In genomic region chr2:218229851-218230250, GRCh38 we compare ENCODE assay signal across 8 cellular contexts. TPM values are rescaled to one million over a fixed set of nuclear protein-coding genes. Genes with fewer than 3 reads are reported as not detected.
DNase-seq lines count a peak whose midpoint lies in the region; ATAC-seq and TF ChIP-seq lines count a peak whose summit lies in the region.

No MANE protein-coding gene starts in this region.

- no peak overlapping the region for H3K18ac ChIP-seq in mesendoderm (ENCODE audit: low read length)

- no peaks in the 10 kb centered on the region for H3K9me3 ChIP-seq in left ventricle myocardium inferior (replicated peaks)
- H3K9me3 ChIP-seq in tibial nerve: no peaks in the 10 kb centered on the region

- H3K4me3 ChIP-seq in left ventricle myocardium inferior (no peak overlapping the region), tibial nerve (no peak overlapping the region), mesendoderm (ENCODE audit: low read length) (no peak overlapping the region)

- no peak overlapping the region for H3K56ac ChIP-seq in mesendoderm (ENCODE audit: low read length)

- H3K4ac ChIP-seq in mesendoderm (ENCODE audit: low read depth, low read length): no peak overlapping the region

- H4K5ac ChIP-seq in mesendoderm (ENCODE audit: low read length): no peak overlapping the region

- ATAC-seq in activated CD8-positive, alpha-beta memory T cell treated with anti-CD3 and anti-CD28 coated beads, Interleukin-2, amount 10 ng/mL, durations not matched to agents 7 days and 5 days: peak; percentile 57
- ATAC-seq in HG02610 (IDR thresholded peaks at IDR 0.05; ENCODE audit: unreplicated experiment): no peak

- no peak for TF ChIP-seq EP300 in tibial nerve (IDR thresholded peaks at IDR 0.05)

- H3K79me1 ChIP-seq in mesendoderm (ENCODE audit: low read length): peaks cover 10% of the 10 kb centered on the region

- intact Hi-C loops in activated CD4-positive, alpha-beta memory T cell treated with anti-CD3 and anti-CD28 coated beads for 36 hours (cut with micrococcal nuclease): loop anchor here (1.0 to 2.0 kb wide), 5 partner anchors 12 to 56 kb away; partner anchors contain the start of genes AAMP and PNKD
- intact Hi-C loops in left ventricle myocardium inferior (cut with micrococcal nuclease): loop anchor here (2.0 kb wide), 1 partner anchor 43 kb away; no protein-coding TSS in a partner anchor

- no peak overlapping the region for H2BK5ac ChIP-seq in mesendoderm (ENCODE audit: low read length)

- H3K23ac ChIP-seq in mesendoderm (ENCODE audit: low read length): no peak overlapping the region

- no peaks in the 10 kb centered on the region for H3K27me3 Mint-ChIP-seq in activated CD8-positive, alpha-beta memory T cell treated with anti-CD3 and anti-CD28 coated beads, Interleukin-2, amount 10 ng/mL, durations not matched to agents 7 days and 5 days
- no peaks in the 10 kb centered on the region for H3K27me3 Mint-ChIP-seq in activated CD4-positive, alpha-beta memory T cell treated with anti-CD3 and anti-CD28 coated beads for 36 hours

- no peaks in the 10 kb centered on the region for H3K9me3 Mint-ChIP-seq in activated CD8-positive, alpha-beta memory T cell treated with anti-CD3 and anti-CD28 coated beads, Interleukin-2, amount 10 ng/mL, durations not matched to agents 7 days and 5 days (ENCODE audit: low read depth)
- no peaks in the 10 kb centered on the region for H3K9me3 Mint-ChIP-seq in activated CD4-positive, alpha-beta memory T cell treated with anti-CD3 and anti-CD28 coated beads for 36 hours

- no peak overlapping the region for H4K8ac ChIP-seq in mesendoderm (ENCODE audit: low read depth, low read length)

- H3K79me2 ChIP-seq in mesendoderm (ENCODE audit: control insufficient read depth, insufficient read depth, low read length): peaks cover 11% of the 10 kb centered on the region

- H3K36me3 Mint-ChIP-seq in activated CD8-positive, alpha-beta memory T cell treated with anti-CD3 and anti-CD28 coated beads, Interleukin-2, amount 10 ng/mL, durations not matched to agents 7 days and 5 days: peaks cover 82% of the 10 kb centered on the region
- H3K36me3 Mint-ChIP-seq in activated CD4-positive, alpha-beta memory T cell treated with anti-CD3 and anti-CD28 coated beads for 36 hours: peaks cover 75% of the 10 kb centered on the region

- no peak overlapping the region for H2BK120ac ChIP-seq in mesendoderm (ENCODE audit: low read depth, low read length)

- no peak for TF ChIP-seq POLR2A in tibial nerve (IDR thresholded peaks at IDR 0.05)

- H3K27ac ChIP-seq in left ventricle myocardium inferior (replicated peaks) (peak overlapping the region; percentile 73), tibial nerve (peak overlapping the region in 3 of 4 donors; percentile 27 to 48 (median 29)), mesendoderm (ENCODE audit: low read depth, low read length) (no peak overlapping the region)

- H3K4me2 ChIP-seq in mesendoderm (ENCODE audit: low read length): no peak overlapping the region

- H3K27me3 ChIP-seq in left ventricle myocardium inferior (ENCODE audit: low read depth): no peaks in the 10 kb centered on the region
- no peaks in the 10 kb centered on the region for H3K27me3 ChIP-seq in tibial nerve
- H3K27me3 ChIP-seq in mesendoderm (ENCODE audit: insufficient read depth, low read length, poor library complexity): no peaks in the 10 kb centered on the region

- DNase-seq in activated CD8-positive, alpha-beta memory T cell treated with anti-CD3 and anti-CD28 coated beads, Interleukin-2, amount 10 ng/mL, durations not matched to agents 7 days and 5 days: peak; percentile 64
- no peak for DNase-seq in activated CD8-positive, alpha-beta memory T cell treated with anti-CD3 and anti-CD28 coated beads, Interleukin-2, amount 50 U/mL, for 48 hours
- DNase-seq in activated CD4-positive, alpha-beta memory T cell treated with anti-CD3 and anti-CD28 coated beads for 36 hours: peak; percentile 50
- DNase-seq in left ventricle myocardium inferior (no peak), tibial nerve (ENCODE audit: low spot score in 2 of 2) (no peak), mesendoderm (no peak), NCI-H1092 (lab: John Stamatoyannopoulos, UW) (no peak)

- H3K36me3 ChIP-seq in left ventricle myocardium inferior (peaks cover 100% of the 10 kb centered on the region), tibial nerve (peaks cover 0 to 92% (median 11%) of the 10 kb centered on the region in 3 donors), mesendoderm (ENCODE audit: control insufficient read depth, insufficient read depth, low read length) (peaks cover 14% of the 10 kb centered on the region)

- TF ChIP-seq CTCF in left ventricle myocardium inferior (IDR thresholded peaks at IDR 0.05; ENCODE audit: borderline replicate concordance) (no peak), tibial nerve (IDR thresholded peaks at IDR 0.05) (no peak)

- no peak overlapping the region for H3K9ac ChIP-seq in mesendoderm (ENCODE audit: low read length)

- H3K4me1 Mint-ChIP-seq in activated CD8-positive, alpha-beta memory T cell treated with anti-CD3 and anti-CD28 coated beads, Interleukin-2, amount 10 ng/mL, durations not matched to agents 7 days and 5 days: peaks cover 69% of the 10 kb centered on the region
- peaks cover 72% of the 10 kb centered on the region for H3K4me1 Mint-ChIP-seq in activated CD4-positive, alpha-beta memory T cell treated with anti-CD3 and anti-CD28 coated beads for 36 hours (ENCODE audit: low read depth)

- no peak overlapping the region for H2BK15ac ChIP-seq in mesendoderm (replicated peaks; ENCODE audit: low read depth)

- peak overlapping the region; percentile 87 for H3K27ac Mint-ChIP-seq in activated CD8-positive, alpha-beta memory T cell treated with anti-CD3 and anti-CD28 coated beads, Interleukin-2, amount 10 ng/mL, durations not matched to agents 7 days and 5 days
- H3K27ac Mint-ChIP-seq in activated CD4-positive, alpha-beta memory T cell treated with anti-CD3 and anti-CD28 coated beads for 36 hours: peak overlapping the region; percentile 69

- peak overlapping the region; percentile 65 for H3K4me3 Mint-ChIP-seq in activated CD8-positive, alpha-beta memory T cell treated with anti-CD3 and anti-CD28 coated beads, Interleukin-2, amount 10 ng/mL, durations not matched to agents 7 days and 5 days
- no peak overlapping the region for H3K4me3 Mint-ChIP-seq in activated CD4-positive, alpha-beta memory T cell treated with anti-CD3 and anti-CD28 coated beads for 36 hours

- no peak overlapping the region for H2AK5ac ChIP-seq in mesendoderm (ENCODE audit: low read length)

- POLR2A ChIA-PET in activated CD4-positive, alpha-beta memory T cell treated with anti-CD3 and anti-CD28 coated beads for 36 hours (lab: Charles Lee): interaction anchor here (0.9 to 1.7 kb wide), 9 partner anchors 9 to 61 kb away, joined by 3 to 10 read pairs (median 4); partner anchors contain the start of genes AAMP and PNKD

- H3K4me1 ChIP-seq in left ventricle myocardium inferior: peaks cover 58% of the 10 kb centered on the region
- H3K4me1 ChIP-seq in tibial nerve: peaks cover 0 to 52% (median 19%) of the 10 kb centered on the region in 4 donors
- H3K4me1 ChIP-seq in mesendoderm (ENCODE audit: control insufficient read depth, low read depth, low read length): no peaks in the 10 kb centered on the region

- WGBS in tibial nerve, 2 donors: 85 to 89% methylated on average over 4 of the region's 4 CpGs
- no CpG with 5 or more reads among the region's 4 CpGs for WGBS in mesendoderm (ENCODE audit: extremely low coverage, insufficient coverage, low lambda C conversion rate)

- CTCF ChIA-PET in activated CD8-positive, alpha-beta memory T cell treated with anti-CD3 and anti-CD28 coated beads, Interleukin-2, amount 10 ng/mL, durations not matched to agents 7 days and 5 days (lab: Charles Lee): interaction anchor here (0.7 to 3.4 kb wide), 11 partner anchors 9 to 161 kb away, joined by 3 to 25 read pairs (median 8); partner anchors contain the start of genes AAMP, ARPC2, PNKD and RUFY4
- CTCF ChIA-PET in activated CD4-positive, alpha-beta memory T cell treated with anti-CD3 and anti-CD28 coated beads for 36 hours (lab: Charles Lee): interaction anchor here (0.9 to 3.8 kb wide), 7 partner anchors 8 to 44 kb away, joined by 3 to 30 read pairs (median 4); partner anchors contain the start of genes AAMP, ARPC2 and PNKD

RNA-seq across cellular contexts. Expression of gene ARPC2, which starts 12.9 kb away (rescaled TPM):
- 100 to 1,000 TPM; 742 to 839 TPM for total RNA-seq in activated CD8-positive, alpha-beta memory T cell treated with anti-CD3 and anti-CD28 coated beads, Interleukin-2, amount 10 ng/mL, durations not matched to agents 7 days and 5 days
- total RNA-seq in activated CD4-positive, alpha-beta memory T cell treated with anti-CD3 and anti-CD28 coated beads for 36 hours: 100 to 1,000 TPM; 564 to 570 TPM
- total RNA-seq in left ventricle myocardium inferior (135 TPM), tibial nerve (100 to 1,000 TPM; 193 to 248 (median 222) TPM)
- polyA plus RNA-seq in mesendoderm (2013, experiment 1 of 2): 300 TPM
- 300 TPM for polyA plus RNA-seq in mesendoderm (2013, experiment 2 of 2)

RNA-seq across cellular contexts. Expression of gene GPBAR1, which starts 31.0 kb away (rescaled TPM):
- under 1 TPM; 0.73 to 0.82 TPM for total RNA-seq in activated CD8-positive, alpha-beta memory T cell treated with anti-CD3 and anti-CD28 coated beads, Interleukin-2, amount 10 ng/mL, durations not matched to agents 7 days and 5 days
- total RNA-seq in activated CD4-positive, alpha-beta memory T cell treated with anti-CD3 and anti-CD28 coated beads for 36 hours: under 1 TPM; 0.14 to 0.19 TPM
- total RNA-seq in left ventricle myocardium inferior (1.5 TPM), tibial nerve (10 to 100 TPM in 2 of 4 donors, 1 to 10 TPM in 2; 4.6 to 37.8 (median 13.5) TPM)
- polyA plus RNA-seq in mesendoderm (2013, experiment 1 of 2): 0.10 TPM
- 0.13 TPM for polyA plus RNA-seq in mesendoderm (2013, experiment 2 of 2)

RNA-seq across cellular contexts. Expression of gene AAMP, which starts 40.1 kb away (rescaled TPM):
- total RNA-seq in activated CD8-positive, alpha-beta memory T cell treated with anti-CD3 and anti-CD28 coated beads, Interleukin-2, amount 10 ng/mL, durations not matched to agents 7 days and 5 days: 10 to 100 TPM; 49.5 to 61.4 TPM
- total RNA-seq in activated CD4-positive, alpha-beta memory T cell treated with anti-CD3 and anti-CD28 coated beads for 36 hours: 10 to 100 TPM; 60.8 to 65.6 TPM
- 50.5 TPM for total RNA-seq in left ventricle myocardium inferior
- 100 to 1,000 TPM; 111 to 179 (median 143) TPM for total RNA-seq in tibial nerve
- 63.9 TPM for polyA plus RNA-seq in mesendoderm (2013, experiment 1 of 2)
- 62.4 TPM for polyA plus RNA-seq in mesendoderm (2013, experiment 2 of 2)

RNA-seq across cellular contexts. Expression of gene PNKD, which starts 40.5 kb away (rescaled TPM):
- 10 to 100 TPM; 37.6 to 40.7 TPM for total RNA-seq in activated CD8-positive, alpha-beta memory T cell treated with anti-CD3 and anti-CD28 coated beads, Interleukin-2, amount 10 ng/mL, durations not matched to agents 7 days and 5 days
- total RNA-seq in activated CD4-positive, alpha-beta memory T cell treated with anti-CD3 and anti-CD28 coated beads for 36 hours: 10 to 100 TPM; 18.4 to 19.4 TPM
- total RNA-seq in left ventricle myocardium inferior (75.4 TPM), tibial nerve (10 to 100 TPM; 62.3 to 68.9 (median 63.6) TPM)
- 36.7 TPM for polyA plus RNA-seq in mesendoderm (2013, experiment 1 of 2)
- 36.3 TPM for polyA plus RNA-seq in mesendoderm (2013, experiment 2 of 2)

Comparison
In these comparisons a context has a peak if more than half of its experiments do, and no peak if none do; other contexts are left out.
1. DNase-seq: peak in activated CD8-positive, alpha-beta memory T cell treated with anti-CD3 and anti-CD28 coated beads, Interleukin-2, amount 10 ng/mL, durations not matched to agents 7 days and 5 days (single experiment) and activated CD4-positive, alpha-beta memory T cell treated with anti-CD3 and anti-CD28 coated beads for 36 hours (single experiment); none in activated CD8-positive, alpha-beta memory T cell treated with anti-CD3 and anti-CD28 coated beads, Interleukin-2, amount 50 U/mL, for 48 hours (single experiment), left ventricle myocardium inferior (single experiment), tibial nerve (0 of 2), mesendoderm (single experiment) and NCI-H1092 (single experiment).